19 cellular contexts compared by ENCODE assay signal in the genomic region with DNA sequence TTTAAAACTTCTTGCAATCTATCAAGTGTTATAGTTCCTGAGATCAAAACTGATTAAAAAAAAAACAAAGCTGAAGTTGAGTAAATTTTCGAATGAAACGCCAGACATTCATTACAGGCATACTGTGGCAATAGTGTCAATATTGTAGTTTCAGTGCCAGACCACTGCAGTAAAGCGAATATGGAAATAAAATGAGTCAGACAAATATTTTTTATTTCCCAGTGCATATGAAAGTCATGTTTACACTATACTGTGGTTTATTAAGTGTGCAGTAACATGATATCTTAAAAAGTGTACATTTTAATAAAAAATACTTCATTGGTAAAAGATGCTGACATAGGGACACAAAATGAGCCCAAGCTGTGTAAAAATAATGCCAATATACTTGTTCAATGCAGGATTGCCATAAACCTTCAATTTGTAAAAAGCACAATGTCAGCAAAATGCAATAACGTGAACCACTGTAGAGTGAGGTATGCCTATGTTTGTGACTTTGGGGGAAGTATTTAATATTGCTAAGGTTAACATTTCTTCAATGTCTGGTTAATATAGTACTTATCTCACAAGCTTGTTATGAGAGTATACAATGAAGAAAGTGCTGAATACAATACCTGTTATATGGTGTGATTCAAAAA.
A peak's percentile ranks its signal among the peaks of the same experiment; 100 is the strongest.
DNase-seq lines count a peak whose midpoint lies in the region; ATAC-seq, FAIRE-seq and TF ChIP-seq lines count a peak whose summit lies in the region.
"Had no signal": no experiment of that assay in that cellular context is flagged by ENCODE, and none has a peak within 500 bp of the region (broad histone marks: within the 10 kb centered on the region; RNA-seq: fewer than 3 reads in every experiment).

No MANE protein-coding gene starts in this region.

- no TSS peak for BruUV-seq in HepG2 (replicated peaks; lab: Mats Ljungman, UMichigan)
- BruUV-seq in K562 (replicated peaks; lab: Mats Ljungman, UMichigan) = no TSS peak

- ATAC-seq in HepG2 = no peak
- ATAC-seq in right lobe of liver = no peak
- ATAC-seq in K562 = no peak
- no peak for ATAC-seq in Right ventricle myocardium superior (ENCODE audit: poor library complexity)
- ATAC-seq: GM23338, HCT116 had no signal

- no peaks in the 10 kb centered on the region for H3F3A ChIP-seq in OCI-LY1 (ENCODE audit: insufficient read depth, low read length)

- H3K4me3 ChIP-seq in HepG2 (replicated peaks in 1 of 3; ENCODE audit: insufficient read depth in 1 of 3, low read depth in 2 of 3, low read length in 3 of 3) = no peak overlapping the region
- H3K4me3 ChIP-seq in right lobe of liver = no peak overlapping the region
- H3K4me3 ChIP-seq in OCI-LY1 (ENCODE audit: low read depth, low read length, poor library complexity, severe bottlenecking) = no peak overlapping the region
- no peak overlapping the region for H3K4me3 ChIP-seq in K562
- H3K4me3 ChIP-seq in kidney (ENCODE audit: low read length in 2 of 2) = no peak overlapping the region
- H3K4me3 ChIP-seq: GM23338 had no signal

- H3K4me3 Mint-ChIP-seq in activated CD4-positive, alpha-beta T cell treated with anti-CD3 and anti-CD28 coated beads, Interleukin-2, amount 10 ng/mL, durations not matched to agents 24 days and 14 days = no peak overlapping the region
- H3K4me3 Mint-ChIP-seq: CD4-positive, alpha-beta memory T cell; GM23338 had no signal

- no peak for TF ChIP-seq RAD21 in HepG2 (CRISPR knock-in tag; IDR thresholded peaks at IDR 0.05)
- TF ChIP-seq RAD21 in K562 (CRISPR knock-in tag; conservative IDR thresholded peaks at IDR 0.05 in 1 of 2, IDR thresholded peaks at IDR 0.05 in 1 of 2) = no peak

- intact Hi-C loops in HepG2 (cut with micrococcal nuclease; ENCODE audit: unreplicated experiment) (no loop called here), right lobe of liver (cut with DNase I) (no loop called here), K562 (cut with micrococcal nuclease) (no loop called here), Right ventricle myocardium superior (cut with DNase I) (no loop called here), kidney (cut with DNase I) (no loop called here)
- intact Hi-C loops in activated CD4-positive, alpha-beta T cell treated with anti-CD3 and anti-CD28 coated beads, Interleukin-2, amount 10 ng/mL, durations not matched to agents 24 days and 14 days (cut with micrococcal nuclease) = no loop called here

- no peak overlapping the region for H3K27ac ChIP-seq in HepG2 (ENCODE audit: extremely low read length, insufficient read depth, low read length)
- no peak overlapping the region for H3K27ac ChIP-seq in right lobe of liver
- H3K27ac ChIP-seq in OCI-LY1 (ENCODE audit: low read depth, low read length, poor library complexity, severe bottlenecking) = no peak overlapping the region
- H3K27ac ChIP-seq in K562 (ENCODE audit: extremely low read depth, low read depth, low read length) = no peak overlapping the region
- H3K27ac ChIP-seq in kidney (ENCODE audit: low read depth in 2 of 2, low read length in 2 of 2) = no peak overlapping the region

- H3K36me3 Mint-ChIP-seq in activated CD4-positive, alpha-beta T cell treated with anti-CD3 and anti-CD28 coated beads, Interleukin-2, amount 10 ng/mL, durations not matched to agents 24 days and 14 days (ENCODE audit: low read depth) = no peaks in the 10 kb centered on the region

- no peak overlapping the region for H3K9ac ChIP-seq in HepG2 (ENCODE audit: insufficient read depth, low read depth, low read length)
- no peak overlapping the region for H3K9ac ChIP-seq in OCI-LY1 (ENCODE audit: low read length)
- no peak overlapping the region for H3K9ac ChIP-seq in K562 (ENCODE audit: insufficient read depth in 1 of 2, low read depth in 2 of 2, low read length in 2 of 2)
- no peak overlapping the region for H3K9ac ChIP-seq in kidney (ENCODE audit: low read length in 2 of 2)

- no peak overlapping the region for H2AFZ ChIP-seq in HepG2 (ENCODE audit: low read length)
- H2AFZ ChIP-seq in OCI-LY1 (ENCODE audit: low read length) = peak overlapping the region; percentile 83; the same call in 1 of the 2 replicates
- H2AFZ ChIP-seq in K562 (ENCODE audit: low read depth, low read length) = no peak overlapping the region
- H2AFZ ChIP-seq: GM23338 had no signal

- H4K20me1 ChIP-seq in HepG2 (ENCODE audit: insufficient read depth, low read length) (no peaks in the 10 kb centered on the region), OCI-LY1 (ENCODE audit: insufficient read depth, low read length) (no peaks in the 10 kb centered on the region), K562 (replicated peaks; ENCODE audit: control insufficient read depth, insufficient read depth, low read length) (no peaks in the 10 kb centered on the region)

- no peak overlapping the region for H3K27ac Mint-ChIP-seq in activated CD4-positive, alpha-beta T cell treated with anti-CD3 and anti-CD28 coated beads, Interleukin-2, amount 10 ng/mL, durations not matched to agents 24 days and 14 days
- H3K27ac Mint-ChIP-seq: CD4-positive, alpha-beta memory T cell; GM23338 had no signal

- no peaks in the 10 kb centered on the region for H3K27me3 Mint-ChIP-seq in activated CD4-positive, alpha-beta T cell treated with anti-CD3 and anti-CD28 coated beads, Interleukin-2, amount 10 ng/mL, durations not matched to agents 24 days and 14 days
- H3K27me3 Mint-ChIP-seq: CD4-positive, alpha-beta memory T cell had no signal

- DNase-seq in HepG2 (ENCODE audit: low spot score) (no peak), right lobe of liver (no peak), K562 (ENCODE audit: extremely low read depth in 1 of 4, low spot score in 3 of 4) (no peak), Right ventricle myocardium superior (no peak), kidney (no peak)
- no peak for DNase-seq in activated CD4-positive, alpha-beta T cell treated with anti-CD3 and anti-CD28 coated beads, Interleukin-2, amount 10 ng/mL, durations not matched to agents 24 days and 14 days
- DNase-seq: 8988T; C1 segment of cervical spinal cord; Calu3; CD4-positive, alpha-beta memory T cell; DMS53; DMS79 treated with DMSO at 0.1 percent for 48 hours; GF-D8 had no signal

- no peaks in the 10 kb centered on the region for H3K9me2 ChIP-seq in OCI-LY1 (ENCODE audit: low read depth, low read length)

- H3K79me2 ChIP-seq in HepG2 (ENCODE audit: insufficient read depth, low read length) (no peaks in the 10 kb centered on the region), OCI-LY1 (ENCODE audit: insufficient read depth, low read length) (no peaks in the 10 kb centered on the region), K562 (ENCODE audit: control insufficient read depth, insufficient read depth, low read length) (no peaks in the 10 kb centered on the region)

- TF ChIP-seq POLR2A in HepG2 (IDR thresholded peaks at IDR 0.05; ENCODE audit: insufficient read depth in 1 of 2, low read depth in 2 of 2, low read length in 2 of 2) = no peak
- no peak for TF ChIP-seq POLR2A in right lobe of liver (IDR thresholded peaks at IDR 0.05)
- no peak for TF ChIP-seq POLR2A in K562 (conservative IDR thresholded peaks at IDR 0.05)

- no peak for TF ChIP-seq EP300 in HepG2 (IDR thresholded peaks at IDR 0.05; ENCODE audit: low read depth in 2 of 2, low read length in 2 of 2)
- no peak for TF ChIP-seq EP300 in HepG2 (CRISPR knock-in tag; IDR thresholded peaks at IDR 0.05; ENCODE audit: borderline replicate concordance)
- no peak for TF ChIP-seq EP300 in K562 (IDR thresholded peaks at IDR 0.05; ENCODE audit: low read length)

- WGBS in HepG2 (ENCODE audit: low lambda C conversion rate) = under 1% methylated on average over 4 of the region's 4 CpGs
- WGBS in right lobe of liver (ENCODE audit: insufficient coverage, low coverage, low lambda C conversion rate, missing lambda C conversion rate) = 49% methylated on average over 4 of the region's 4 CpGs
- 3% methylated on average over 4 of the region's 4 CpGs for WGBS in K562 (ENCODE audit: insufficient coverage, low coverage, missing lambda C conversion rate)

- no peak overlapping the region for H3K4me2 ChIP-seq in HepG2 (ENCODE audit: low read depth, low read length)
- no peak overlapping the region for H3K4me2 ChIP-seq in OCI-LY1 (ENCODE audit: low read length)
- no peak overlapping the region for H3K4me2 ChIP-seq in K562 (ENCODE audit: insufficient read depth, low read length)
- H3K4me2 ChIP-seq: GM23338 had no signal

- H3K4me1 ChIP-seq in HepG2 (ENCODE audit: insufficient read depth, low read length) = no peaks in the 10 kb centered on the region
- no peaks in the 10 kb centered on the region for H3K4me1 ChIP-seq in right lobe of liver
- no peaks in the 10 kb centered on the region for H3K4me1 ChIP-seq in OCI-LY1 (ENCODE audit: insufficient read depth, low read length, severe bottlenecking)
- H3K4me1 ChIP-seq in K562 (replicated peaks in 1 of 2; ENCODE audit: control insufficient read depth in 2 of 2, insufficient read depth in 2 of 2, low read length in 2 of 2) = no peaks in the 10 kb centered on the region; a peak in 1 of 5 replicates
- no peaks in the 10 kb centered on the region for H3K4me1 ChIP-seq in kidney (ENCODE audit: control insufficient read depth in 1 of 2, insufficient read depth in 1 of 2, low read depth in 1 of 2, low read length in 2 of 2)

- TF ChIP-seq CTCF in HepG2 (CRISPR knock-in tag; IDR thresholded peaks at IDR 0.05) = no peak
- TF ChIP-seq CTCF in right lobe of liver (IDR thresholded peaks at IDR 0.05) = no peak
- no peak for TF ChIP-seq CTCF in OCI-LY1 (IDR thresholded peaks at IDR 0.05; ENCODE audit: low read length)
- TF ChIP-seq CTCF in K562 (IDR thresholded peaks at IDR 0.05 in 2 of 3, conservative IDR thresholded peaks at IDR 0.05 in 1 of 3; ENCODE audit: insufficient read depth in 2 of 3, low read depth in 1 of 3, low read length in 3 of 3) = no peak
- TF ChIP-seq CTCF in kidney (IDR thresholded peaks at IDR 0.05; ENCODE audit: borderline replicate concordance, extremely low read depth, insufficient read depth) = no peak

- CTCF ChIA-PET in HepG2 (lab: Yijun Ruan, JAX; ENCODE audit: low intra/inter-chr PET ratio, low total read pairs) = no interaction called here
- CTCF ChIA-PET in K562 (lab: Yijun Ruan, JAX; ENCODE audit: low intra/inter-chr PET ratio) = no interaction called here

- H3K9me1 ChIP-seq in K562 (ENCODE audit: control insufficient read depth, insufficient read depth, low read length) = no peaks in the 10 kb centered on the region

- in situ Hi-C loops in HepG2 (cut with HindIII; ENCODE audit: extremely low pct_ligation_motif_present, low pct_unique_long_range_greater_than_20kb) = no loop called here
- in situ Hi-C loops in K562 (cut with MboI) = loop anchor here (10.0 kb wide), 1 partner anchor 290 kb away; no protein-coding TSS in a partner anchor

- H3K4me1 Mint-ChIP-seq in activated CD4-positive, alpha-beta T cell treated with anti-CD3 and anti-CD28 coated beads, Interleukin-2, amount 10 ng/mL, durations not matched to agents 24 days and 14 days = no peaks in the 10 kb centered on the region
- H3K4me1 Mint-ChIP-seq: CD4-positive, alpha-beta memory T cell had no signal

- H3K9me3 ChIP-seq in HepG2 (ENCODE audit: low read length) = no peaks in the 10 kb centered on the region
- H3K9me3 ChIP-seq in right lobe of liver = no peaks in the 10 kb centered on the region
- H3K9me3 ChIP-seq in OCI-LY1 (ENCODE audit: low read length) = no peaks in the 10 kb centered on the region
- H3K9me3 ChIP-seq in K562 (replicated peaks; ENCODE audit: control insufficient read depth, insufficient read depth, low read depth, low read length) = no peaks in the 10 kb centered on the region
- H3K9me3 ChIP-seq in kidney (ENCODE audit: control insufficient read depth in 1 of 2, low read length in 2 of 2) = no peaks in the 10 kb centered on the region

- POLR2A ChIA-PET in HepG2 (lab: Yijun Ruan, JAX) (no interaction called here), K562 (lab: Yijun Ruan, JAX) (no interaction called here)

- no peak for FAIRE-seq in HepG2 (lab: Jason Lieb, UNC)
- no peak for FAIRE-seq in K562 (lab: Jason Lieb, UNC)
- no peak for FAIRE-seq in kidney (lab: Jason Lieb, UNC)
- FAIRE-seq: GM12891, GM18507, H54 had no signal

- H3K36me3 ChIP-seq in HepG2 (replicated peaks in 1 of 2; ENCODE audit: control insufficient read depth in 1 of 2, insufficient read depth in 2 of 2, low read length in 2 of 2) (no peaks in the 10 kb centered on the region), right lobe of liver (no peaks in the 10 kb centered on the region), OCI-LY1 (ENCODE audit: insufficient read depth, low read length) (no peaks in the 10 kb centered on the region), K562 (ENCODE audit: control insufficient read depth, insufficient read depth, low read length) (no peaks in the 10 kb centered on the region), kidney (ENCODE audit: control insufficient read depth in 1 of 2, insufficient read depth in 2 of 2, low read length in 2 of 2) (no peaks in the 10 kb centered on the region)

- H3K9me3 Mint-ChIP-seq in activated CD4-positive, alpha-beta T cell treated with anti-CD3 and anti-CD28 coated beads, Interleukin-2, amount 10 ng/mL, durations not matched to agents 24 days and 14 days = peaks cover 14% of the 10 kb centered on the region
- H3K9me3 Mint-ChIP-seq: GM23338 had no signal

- H3K27me3 ChIP-seq in HepG2 (ENCODE audit: control insufficient read depth in 1 of 2, insufficient read depth in 2 of 2, low read length in 2 of 2) = no peaks in the 10 kb centered on the region
- H3K27me3 ChIP-seq in right lobe of liver = no peaks in the 10 kb centered on the region
- no peaks in the 10 kb centered on the region for H3K27me3 ChIP-seq in OCI-LY1 (ENCODE audit: insufficient read depth, low read length)
- no peaks in the 10 kb centered on the region for H3K27me3 ChIP-seq in K562 (ENCODE audit: control insufficient read depth in 2 of 2, insufficient read depth in 2 of 2, low read length in 2 of 2)

Comparison
In these comparisons a context has a peak if more than half of its experiments do, and no peak if none do; other contexts are left out.
1. Of the 241 proteins assayed by ChIP-seq in both HepG2 and K562: peak only in HepG2: none; only in K562: MAFG; in both: MAFF and MAFK; in neither: 238.